Comparison of ENCODE assay signal across 23 cellular contexts in genomic region chr16:76856112-76856511, GRCh38.
"Had no signal": no experiment of that assay in that cellular context is flagged by ENCODE, and none has a peak within 500 bp of the region (broad histone marks: within the 10 kb centered on the region; RNA-seq: fewer than 3 reads in every experiment).

No MANE protein-coding gene starts in this region.

- H3K4me1 ChIP-seq: esophagus muscularis mucosa, gastrocnemius medialis, heart right ventricle, left lung, lower lobe of right lung had no signal

- H3K9me3 ChIP-seq: esophagus muscularis mucosa, gastrocnemius medialis, left lung had no signal

- H3K36me3 ChIP-seq: esophagus muscularis mucosa, gastrocnemius medialis, heart right ventricle, left lung, lower lobe of right lung had no signal

- H3K27ac ChIP-seq: coronary artery, dorsolateral prefrontal cortex, esophagus muscularis mucosa, gastrocnemius medialis, heart right ventricle, left lung, lower lobe of right lung had no signal

- DNase-seq: dermis blood vessel endothelial cell; dorsolateral prefrontal cortex; effector CD4-positive, alpha-beta T cell; effector memory CD4-positive, alpha-beta T cell; foreskin melanocyte; gastrocnemius medialis; glutamatergic neuron; head of caudate nucleus; heart right ventricle; hippocampal formation; left cardiac atrium; left lung; left ventricle myocardium superior; lower lobe of right lung; mesenchymal stem cell; mucosa of descending colon; naive B cell; naive thymus-derived CD8-positive, alpha-beta T cell had no signal

- ATAC-seq: gastrocnemius medialis; heart right ventricle; left cardiac atrium; left lung; left ventricle myocardium superior; lower lobe of right lung; mucosa of descending colon; naive thymus-derived CD8-positive, alpha-beta T cell had no signal

- FAIRE-seq: endothelial cell of umbilical vein, islet of Langerhans, keratinocyte had no signal

- H3K4me3 ChIP-seq: coronary artery, dorsolateral prefrontal cortex, esophagus muscularis mucosa, gastrocnemius medialis, heart right ventricle, left lung, lower lobe of right lung, mucosa of descending colon had no signal

- H3K27me3 ChIP-seq: esophagus muscularis mucosa, gastrocnemius medialis, heart right ventricle, left lung had no signal
